1 cellular context compared by ENCODE assay signal in the genomic region with DNA sequence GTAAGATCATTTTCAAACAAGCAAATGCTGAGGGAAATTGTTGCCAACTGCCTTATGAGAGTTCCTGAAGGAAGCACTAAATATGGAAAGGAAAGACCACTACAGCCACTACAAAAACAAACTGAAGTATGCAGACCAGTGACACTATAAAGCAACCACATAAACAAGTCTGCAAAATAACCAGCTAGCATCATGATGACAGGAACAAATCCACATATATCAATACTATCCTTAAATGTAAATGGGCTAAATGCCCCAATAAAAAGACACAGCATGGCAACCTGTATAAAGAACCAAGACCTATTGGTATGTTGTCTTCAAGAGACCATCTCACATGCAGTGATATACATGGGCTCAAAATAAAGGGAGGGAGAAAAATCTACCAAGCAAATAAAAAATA.
"Had no signal": no experiment of that assay in that cellular context is flagged by ENCODE, and none has a peak within 500 bp of the region (broad histone marks: within the 10 kb centered on the region; RNA-seq: fewer than 3 reads in every experiment).

No MANE protein-coding gene starts in this region.

- H3K36me3 ChIP-seq: MG63 had no signal

- H3K4me3 ChIP-seq: MG63 had no signal
